9 cellular contexts compared by ENCODE assay signal in the genomic region with DNA sequence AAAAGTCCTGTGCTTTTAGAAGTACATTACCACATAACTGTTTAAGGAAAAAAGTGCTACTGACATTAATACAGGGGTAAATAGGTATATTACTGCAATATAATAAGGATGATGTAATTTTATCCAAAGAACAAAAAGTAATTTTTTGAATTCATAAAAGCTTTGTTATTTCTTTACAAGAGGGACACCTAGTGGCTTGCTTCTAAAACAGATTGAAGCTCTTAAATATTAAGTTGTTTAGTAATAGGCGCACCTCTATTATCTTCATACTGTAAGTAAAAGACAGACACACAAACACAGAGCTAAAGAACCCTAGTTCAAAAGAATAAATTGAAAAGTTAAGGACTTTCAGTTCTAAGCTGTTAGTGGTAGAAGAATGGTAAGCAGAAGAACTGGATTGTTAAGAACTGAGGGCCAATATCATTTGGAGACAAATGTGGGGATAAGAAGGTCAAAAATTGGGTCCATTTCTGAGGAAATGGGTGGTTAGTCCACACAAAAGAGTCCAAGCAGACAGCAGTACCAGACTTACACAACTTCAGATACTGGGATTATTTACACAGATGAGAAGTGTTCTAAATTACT. TPM values are rescaled to one million over a fixed set of nuclear protein-coding genes. Genes with fewer than 3 reads are reported as not detected.
DNase-seq lines count a peak whose midpoint lies in the region; ATAC-seq and TF ChIP-seq lines count a peak whose summit lies in the region.
"Had no signal": no experiment of that assay in that cellular context is flagged by ENCODE, and none has a peak within 500 bp of the region (broad histone marks: within the 10 kb centered on the region; RNA-seq: fewer than 3 reads in every experiment).

No MANE protein-coding gene starts in this region.

- no peak for ATAC-seq in HG02973 (IDR thresholded peaks at IDR 0.05; ENCODE audit: unreplicated experiment)
- ATAC-seq in HG02884 (IDR thresholded peaks at IDR 0.05; ENCODE audit: unreplicated experiment) = no peak
- no peak for ATAC-seq in stimulated activated naive B cell treated with anti-CD40 and anti-IgM and Interleukin-4, amounts not matched to agents 10 μg/mL and 1 μg/mL and 100 μg/mL, for 72 hours (replicated peaks)

- H3K4me1 ChIP-seq in PC-9 (replicated peaks; ENCODE audit: insufficient read depth) (peaks cover 3% of the 10 kb centered on the region; the same call in 1 of the 2 replicates), stomach (peaks cover 0 to 1% (median under 1%) of the 10 kb centered on the region in 4 donors)
- H3K4me1 ChIP-seq: Caco-2 had no signal

- POLR2A ChIA-PET in PC-9 (lab: Charles Lee; ENCODE audit: unreplicated experiment) = interaction anchor here (0.5 to 1.0 kb wide), 3 partner anchors 16 to 385 kb away, joined by 3 to 4 read pairs (median 3); no protein-coding TSS in a partner anchor

- H3K79me2 ChIP-seq in PC-9 (ENCODE audit: low read depth) = peaks cover 10% of the 10 kb centered on the region; the same call in 1 of the 2 replicates

- no peaks in the 10 kb centered on the region for H3K27me3 ChIP-seq in PC-9 (ENCODE audit: insufficient read depth, low read depth)
- H3K27me3 ChIP-seq in stomach = no peaks in the 10 kb centered on the region

- TF ChIP-seq CTCF in PC-9 (conservative IDR thresholded peaks at IDR 0.05) (peak; percentile 86), fibroblast of pulmonary artery (IDR thresholded peaks at IDR 0.05; ENCODE audit: low read length, missing control alignments) (peak; percentile 55), stomach (IDR thresholded peaks at IDR 0.05) (peak in 4 of 7 experiments; percentile 14 to 36 (median 22))

- H3F3A ChIP-seq in PC-9 (ENCODE audit: insufficient read depth, low read depth) = peaks cover 12% of the 10 kb centered on the region

- no peaks in the 10 kb centered on the region for H3K9me3 ChIP-seq in PC-9 (ENCODE audit: insufficient read depth, low read depth)
- H3K9me3 ChIP-seq in stomach = no peaks in the 10 kb centered on the region
- H3K9me3 ChIP-seq: Caco-2 had no signal

- CTCF ChIA-PET in PC-9 (lab: Charles Lee) = interaction anchor here (0.6 to 2.2 kb wide), 13 partner anchors 10 to 668 kb away, joined by 3 to 10 read pairs (median 4); partner anchors contain the start of gene ZNHIT6

- H3K4me3 Mint-ChIP-seq in stimulated activated naive B cell treated with anti-CD40 and anti-IgM and Interleukin-4, amounts not matched to agents 10 μg/mL and 1 μg/mL and 100 μg/mL, for 72 hours = no peak overlapping the region

- WGBS in stomach, 5 donors = 31 to 51% (median 35%) methylated on average over 1 of the region's 1 CpG

- H3K27ac Mint-ChIP-seq in stimulated activated naive B cell treated with anti-CD40 and anti-IgM and Interleukin-4, amounts not matched to agents 10 μg/mL and 1 μg/mL and 100 μg/mL, for 72 hours = no peak overlapping the region

- no peak overlapping the region for H2AFZ ChIP-seq in PC-9

- H3K36me3 ChIP-seq in PC-9 (ENCODE audit: low read depth) = peaks cover 34% of the 10 kb centered on the region; the same call in 1 of the 2 replicates
- H3K36me3 ChIP-seq in stomach = peaks cover 0 to 47% (median 25%) of the 10 kb centered on the region in 4 donors

- peaks cover 5% of the 10 kb centered on the region; the same call in 1 of the 2 replicates for H4K20me1 ChIP-seq in PC-9 (ENCODE audit: insufficient read depth)

- DNase-seq in NCI-H2171 treated with DMSO at 0.1 percent for 48 hours (lab: John Stamatoyannopoulos, UW) = peak; percentile 8
- no peak for DNase-seq in NCI-H2171 (lab: John Stamatoyannopoulos, UW)
- peak in 1 of 2 experiments; percentile 67 for DNase-seq in PC-9
- peak; percentile 82 for DNase-seq in fibroblast of pulmonary artery (ENCODE audit: low read depth)
- no peak for DNase-seq in stomach
- no peak for DNase-seq in stimulated activated naive B cell treated with anti-CD40 and anti-IgM and Interleukin-4, amounts not matched to agents 10 μg/mL and 1 μg/mL and 100 μg/mL, for 72 hours
- DNase-seq: Caco-2 had no signal

- H3K27me3 Mint-ChIP-seq in stimulated activated naive B cell treated with anti-CD40 and anti-IgM and Interleukin-4, amounts not matched to agents 10 μg/mL and 1 μg/mL and 100 μg/mL, for 72 hours = no peaks in the 10 kb centered on the region

- H3K27ac ChIP-seq in PC-9 = peak overlapping the region; percentile 35
- H3K27ac ChIP-seq in stomach = no peak overlapping the region

- TF ChIP-seq EP300 in stomach (IDR thresholded peaks at IDR 0.05) = no peak

- H3K9me2 ChIP-seq in PC-9 (ENCODE audit: insufficient read depth) = no peaks in the 10 kb centered on the region

- peaks cover 33 to 55% of the 10 kb centered on the region in 2 donors for H3K36me3 Mint-ChIP-seq in stimulated activated naive B cell treated with anti-CD40 and anti-IgM and Interleukin-4, amounts not matched to agents 10 μg/mL and 1 μg/mL and 100 μg/mL, for 72 hours

- H3K4me1 Mint-ChIP-seq in stimulated activated naive B cell treated with anti-CD40 and anti-IgM and Interleukin-4, amounts not matched to agents 10 μg/mL and 1 μg/mL and 100 μg/mL, for 72 hours = peaks cover 10 to 23% of the 10 kb centered on the region in 2 donors

- TF ChIP-seq POLR2A in stomach (IDR thresholded peaks at IDR 0.05) = no peak

- no TSS peak for BruUV-seq in PC-9 (replicated peaks; lab: Mats Ljungman, UMichigan)

- H3K4me3 ChIP-seq in PC-9 (no peak overlapping the region), fibroblast of pulmonary artery (replicated peaks; ENCODE audit: low read depth, low read length) (no peak overlapping the region), stomach (no peak overlapping the region)

- H3K4me2 ChIP-seq in PC-9 = no peak overlapping the region

- no peaks in the 10 kb centered on the region for H3K9me3 Mint-ChIP-seq in stimulated activated naive B cell treated with anti-CD40 and anti-IgM and Interleukin-4, amounts not matched to agents 10 μg/mL and 1 μg/mL and 100 μg/mL, for 72 hours

- intact Hi-C loops in PC-9 (cut with micrococcal nuclease; ENCODE audit: unreplicated experiment) = loop anchor here (1.0 to 10.0 kb wide), 6 partner anchors 80 to 748 kb away; no protein-coding TSS in a partner anchor
- intact Hi-C loops in stomach (cut with DNase I; ENCODE audit: low total_unique reads) = loop anchor here (5.0 kb wide), 1 partner anchor 386 kb away; no protein-coding TSS in a partner anchor

RNA-seq across cellular contexts. Expression of gene ZNHIT6, which starts 15.4 kb away (rescaled TPM):
- total RNA-seq in PC-9 (2021) (13.7 and 16.1 TPM in 2 replicates), stomach (10 to 100 TPM in 3 of 5 donors, 1 to 10 TPM in 2; 6.7 to 12.3 (median 10.4) TPM)
- polyA plus RNA-seq in stomach = 1 to 10 TPM; 5.6 to 9.2 (median 8.3) TPM

Comparison
In these comparisons a context has a peak if more than half of its experiments do, and no peak if none do; other contexts are left out.
1. DNase-seq: peak in NCI-H2171 treated with DMSO at 0.1 percent for 48 hours (single experiment) and fibroblast of pulmonary artery (single experiment); none in NCI-H2171 (single experiment), stomach (single experiment) and stimulated activated naive B cell treated with anti-CD40 and anti-IgM and Interleukin-4, amounts not matched to agents 10 μg/mL and 1 μg/mL and 100 μg/mL, for 72 hours (single experiment).
2. CTCF ChIP-seq: peak in every context shown above with its lines; median percentile 86 in PC-9; 55 in fibroblast of pulmonary artery; 22 in stomach.